ENCODE assay signal across 8 cellular contexts in the genomic region with DNA sequence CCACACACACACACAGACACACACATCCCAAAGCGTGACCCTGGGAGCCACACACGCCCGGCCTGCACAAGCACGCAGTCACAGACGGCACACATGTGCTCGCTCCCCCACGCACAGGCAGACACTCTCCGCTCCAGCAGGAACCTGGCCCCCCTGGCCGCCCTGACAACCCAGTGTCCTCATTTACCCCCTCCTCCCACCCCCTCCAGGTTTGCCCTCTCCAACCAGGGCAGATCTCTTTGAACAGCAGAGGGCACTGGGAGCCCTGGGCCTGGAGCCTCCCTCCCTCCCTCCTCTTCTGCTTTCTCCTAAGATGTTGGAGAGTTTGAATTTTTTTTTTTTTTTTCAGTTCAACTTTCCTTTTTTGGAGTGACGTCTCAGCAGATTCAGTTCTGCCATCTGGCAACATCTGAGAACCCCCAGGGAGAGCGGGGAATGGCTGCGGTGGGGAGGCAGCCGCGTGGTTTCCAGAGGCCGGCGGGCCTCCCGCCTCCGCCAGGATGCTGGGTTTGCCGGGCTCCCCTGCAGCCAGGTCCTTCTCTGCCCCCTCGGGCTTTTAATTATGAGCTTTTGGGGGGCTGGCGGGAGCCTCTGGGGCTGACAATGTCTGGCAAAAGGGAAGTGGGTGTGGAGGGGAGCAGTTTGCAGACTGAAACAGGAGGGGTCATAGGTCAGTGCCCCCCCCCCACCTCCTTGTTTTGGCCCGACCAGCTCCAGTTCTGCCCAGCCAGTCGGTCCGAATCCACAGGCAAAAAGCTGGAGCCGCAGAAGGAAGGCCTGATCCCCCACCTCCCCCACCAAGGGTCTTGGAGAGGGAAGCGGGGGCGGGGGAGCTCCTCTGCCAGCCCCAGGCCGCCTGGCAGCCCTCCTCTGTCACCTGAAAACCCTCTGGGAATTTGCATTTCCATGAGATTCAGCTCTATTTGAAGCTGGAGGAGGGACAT. TPM values are rescaled to one million over a fixed set of nuclear protein-coding genes. Genes with fewer than 3 reads are reported as not detected.
A peak's percentile ranks its signal among the peaks of the same experiment; 100 is the strongest.
DNase-seq lines count a peak whose midpoint lies in the region; ATAC-seq, FAIRE-seq and TF ChIP-seq lines count a peak whose summit lies in the region.

No MANE protein-coding gene starts in this region.

- H3K27ac ChIP-seq in CD8-positive, alpha-beta memory T cell (ENCODE audit: low read depth, low read length) = no peak overlapping the region
- H3K27ac ChIP-seq in heart right ventricle = peak overlapping the region; percentile 44 to 95 (median 90)
- peak overlapping the region in 3 of 4 donors; percentile 53 to 72 (median 69) for H3K27ac ChIP-seq in pancreas

- TF ChIP-seq CTCF in heart right ventricle (IDR thresholded peaks at IDR 0.05) (peak in 7 of 9 donors; percentile 23 to 56 (median 49)), pancreas (IDR thresholded peaks at IDR 0.05) (no peak)

- H3K27me3 Mint-ChIP-seq in CD8-positive, alpha-beta memory T cell = peaks cover 0 to 1% of the 10 kb centered on the region in 2 donors

- 30 to 33% methylated on average over 28 of the region's 28 CpGs for WGBS in heart right ventricle, 2 donors
- WGBS in pancreas, 2 donors = 65 to 66% methylated on average over 25 to 28 of the region's 28 CpGs

- no peak for FAIRE-seq in pancreas (lab: Jason Lieb, UNC)

- ATAC-seq in GM19395 (IDR thresholded peaks at IDR 0.05; ENCODE audit: unreplicated experiment) (peak; percentile 25), heart right ventricle (peak; percentile 40 to 68 (median 50)), pancreas (peak in 3 of 4 donors; percentile 4 to 40 (median 28)), GM18870 (IDR thresholded peaks at IDR 0.05; ENCODE audit: unreplicated experiment) (no peak)

- H3K4me1 Mint-ChIP-seq in CD8-positive, alpha-beta memory T cell = peaks cover 15 to 33% (median 18%) of the 10 kb centered on the region in 3 donors

- no peak overlapping the region for H3K4me3 ChIP-seq in CD8-positive, alpha-beta memory T cell (ENCODE audit: low read length)
- H3K4me3 ChIP-seq in adipocyte (ENCODE audit: low read length) (no peak overlapping the region), heart right ventricle (peak overlapping the region in 6 of 10 donors; percentile 44 to 99 (median 50)), pancreas (no peak overlapping the region)

- H3K4me3 Mint-ChIP-seq in CD8-positive, alpha-beta memory T cell = peak overlapping the region; percentile 23 to 88 (median 61)

- no peaks in the 10 kb centered on the region for H3K27me3 ChIP-seq in CD8-positive, alpha-beta memory T cell (ENCODE audit: insufficient read depth, low read length, poor library complexity, severe bottlenecking)
- H3K27me3 ChIP-seq in adipocyte (replicated peaks; ENCODE audit: control insufficient read depth, insufficient read depth, low read length) = no peaks in the 10 kb centered on the region
- H3K27me3 ChIP-seq in heart right ventricle = no peaks in the 10 kb centered on the region
- no peaks in the 10 kb centered on the region for H3K27me3 ChIP-seq in pancreas

- H3K36me3 Mint-ChIP-seq in CD8-positive, alpha-beta memory T cell = peaks cover 0 to 3% (median 0%) of the 10 kb centered on the region in 3 donors

- no peaks in the 10 kb centered on the region for H3K9me3 Mint-ChIP-seq in CD8-positive, alpha-beta memory T cell

- H3K27ac Mint-ChIP-seq in CD8-positive, alpha-beta memory T cell = peak overlapping the region in 1 of 8 donors; percentile 81

- peak overlapping the region; percentile 41 for H3K9ac ChIP-seq in adipocyte (ENCODE audit: low read length)

- no peaks in the 10 kb centered on the region for H3K9me3 ChIP-seq in CD8-positive, alpha-beta memory T cell (ENCODE audit: low read length)
- H3K9me3 ChIP-seq in adipocyte (ENCODE audit: control insufficient read depth, low read length) (no peaks in the 10 kb centered on the region), heart right ventricle (no peaks in the 10 kb centered on the region), pancreas (no peaks in the 10 kb centered on the region)

- peaks cover 19% of the 10 kb centered on the region for H3K4me1 ChIP-seq in CD8-positive, alpha-beta memory T cell (ENCODE audit: insufficient read depth, low read length)
- H3K4me1 ChIP-seq in adipocyte (ENCODE audit: control insufficient read depth, insufficient read depth, low read length) (peaks cover 17% of the 10 kb centered on the region), heart right ventricle (peaks cover 19 to 48% (median 39%) of the 10 kb centered on the region in 9 donors), pancreas (peaks cover 3 to 10% (median 7%) of the 10 kb centered on the region in 3 donors)

- DNase-seq in CD8-positive, alpha-beta memory T cell = no peak
- DNase-seq in NCI-H2196 (lab: John Stamatoyannopoulos, UW; ENCODE audit: unreplicated experiment) (peak; percentile 41), adipocyte (ENCODE audit: low read depth) (peak; percentile 92), heart right ventricle (peak; percentile 78 to 87), pancreas (peak in 2 of 6 donors; percentile 42 to 60), NCI-H1092 (lab: John Stamatoyannopoulos, UW) (no peak)

- H3K36me3 ChIP-seq in CD8-positive, alpha-beta memory T cell (ENCODE audit: insufficient read depth, low read length) = no peaks in the 10 kb centered on the region
- H3K36me3 ChIP-seq in adipocyte (ENCODE audit: control insufficient read depth, insufficient read depth, low read length, severe bottlenecking) = no peaks in the 10 kb centered on the region
- no peaks in the 10 kb centered on the region for H3K36me3 ChIP-seq in heart right ventricle
- H3K36me3 ChIP-seq in pancreas = no peaks in the 10 kb centered on the region

- intact Hi-C loops in heart right ventricle (cut with DNase I) (loop anchor here (5.0 to 10.0 kb wide), 17 partner anchors 51 to 514 kb away; no protein-coding TSS in a partner anchor), pancreas (cut with DNase I) (no loop called here)

- POLR2A ChIA-PET in CD8-positive, alpha-beta memory T cell (lab: Charles Lee) = interaction anchor here (0.6 to 0.8 kb wide), 2 partner anchors 37 to 110 kb away, joined by 3 read pairs; no protein-coding TSS in a partner anchor

- CTCF ChIA-PET in CD8-positive, alpha-beta memory T cell (lab: Charles Lee) = no interaction called here

RNA-seq across cellular contexts. Expression of a gene that starts 1.3 kb away (rescaled TPM):
- total RNA-seq in CD8-positive, alpha-beta memory T cell = 10 to 100 TPM; 96.6 to 97.4 TPM
- 16.7 TPM for polyA plus RNA-seq in CD8-positive, alpha-beta memory T cell
- total RNA-seq in heart right ventricle = 100 to 1,000 TPM; 118 to 200 (median 136) TPM
- polyA plus RNA-seq in heart right ventricle = 10 to 100 TPM; 46.9 to 74.0 TPM
- total RNA-seq in pancreas = 100 to 1,000 TPM in 3 of 6 donors, 10 to 100 TPM in 3; 97.7 to 148 (median 101) TPM
- 10 to 100 TPM; 49.6 to 91.6 TPM for polyA plus RNA-seq in pancreas

Comparison
In these comparisons a context has a peak if more than half of its experiments do, and no peak if none do; other contexts are left out.
1. DNase-seq: peak in NCI-H2196 (single experiment), adipocyte (single experiment) and heart right ventricle (2 of 2); none in CD8-positive, alpha-beta memory T cell (0 of 5) and NCI-H1092 (single experiment).
2. H3K4me3 ChIP-seq: peak in heart right ventricle (6 of 10); none in CD8-positive, alpha-beta memory T cell (single experiment), adipocyte (single experiment) and pancreas (0 of 4).
3. CTCF ChIP-seq: peak in heart right ventricle (7 of 9); none in pancreas (0 of 4).
4. intact Hi-C loops: an anchor here in heart right ventricle (5.0 to 10.0 kb wide); none called in pancreas.